Comparison of ENCODE assay signal across 13 cellular contexts in genomic region chr9:115202960-115203751, GRCh38.
A peak's percentile ranks its signal among the peaks of the same experiment; 100 is the strongest.
DNase-seq lines count a peak whose midpoint lies in the region; ATAC-seq and TF ChIP-seq lines count a peak whose summit lies in the region.
"Had no signal": no experiment of that assay in that cellular context is flagged by ENCODE, and none has a peak within 500 bp of the region (broad histone marks: within the 10 kb centered on the region; RNA-seq: fewer than 3 reads in every experiment).

No MANE protein-coding gene starts in this region.

- H3K4ac ChIP-seq in mesenchymal stem cell (ENCODE audit: low read depth in 1 of 2, low read length in 2 of 2), result no peak overlapping the region

- no peaks in the 10 kb centered on the region for H3K4me1 Mint-ChIP-seq in T-helper 17 cell
- H3K4me1 Mint-ChIP-seq: CD4-positive, CD25-positive, alpha-beta regulatory T cell had no signal

- peaks cover 59% of the 10 kb centered on the region for H3K27me3 Mint-ChIP-seq in T-helper 17 cell

- H3K79me1 ChIP-seq in mesenchymal stem cell (replicated peaks; ENCODE audit: low read length, poor library complexity, severe bottlenecking), result no peaks in the 10 kb centered on the region

- H3K27ac ChIP-seq in mesenchymal stem cell (ENCODE audit: low read length, poor library complexity, severe bottlenecking), result no peak overlapping the region
- H3K27ac ChIP-seq: body of pancreas, gastrocnemius medialis had no signal

- no peak overlapping the region for H2BK5ac ChIP-seq in mesenchymal stem cell (ENCODE audit: low read depth, low read length, poor library complexity, severe bottlenecking)

- no peaks in the 10 kb centered on the region for H3K27me3 ChIP-seq in mesenchymal stem cell (ENCODE audit: control insufficient read depth in 1 of 2, insufficient read depth in 1 of 2, low read length in 2 of 2)
- H3K27me3 ChIP-seq: body of pancreas, gastrocnemius medialis had no signal

- TF ChIP-seq CTCF in HFF-Myc (IDR thresholded peaks at IDR 0.05; ENCODE audit: low read depth, low read length, missing control alignments), result no peak

- H3K4me3 Mint-ChIP-seq in T-helper 17 cell, result no peak overlapping the region
- H3K4me3 Mint-ChIP-seq: CD4-positive, CD25-positive, alpha-beta regulatory T cell had no signal

- peak; percentile 54 for DNase-seq in AG08396 (ENCODE audit: low spot score)
- peak; percentile 97 for DNase-seq in HFF-Myc (ENCODE audit: extremely low read depth, low read depth)
- peak; percentile 72 for DNase-seq in dedifferentiated amniotic fluid mesenchymal stem cell (ENCODE audit: extremely low spot score)
- peak; percentile 93 for DNase-seq in mesenchymal stem cell
- no peak for DNase-seq in T-helper 9 cell
- DNase-seq in stimulated activated CD4-positive, alpha-beta T cell treated with anti-CD3 and anti-CD28 coated beads, Interleukin-2, amount 100 ng/mL, for 48 hours, result no peak
- DNase-seq in erythroblast (lab: John Stamatoyannopoulos, UW), result no peak
- no peak for DNase-seq in T-helper 17 cell
- DNase-seq: activated CD8-positive, alpha-beta memory T cell treated with anti-CD3 and anti-CD28 coated beads, Interleukin-2, amount 50 U/mL, for 4 hours; body of pancreas; CD4-positive, CD25-positive, alpha-beta regulatory T cell; gastrocnemius medialis; NK-92 treated with Interleukin-12 subunit alpha and Interleukin-12 subunit beta, amount 100 ng/mL, for 24 hours had no signal

- no peak overlapping the region for H4K91ac ChIP-seq in mesenchymal stem cell (ENCODE audit: low read length)

- peak overlapping the region; percentile 38 to 48 for H3K18ac ChIP-seq in mesenchymal stem cell (ENCODE audit: low read depth in 1 of 2, low read length in 2 of 2)

- no peak overlapping the region for H2BK15ac ChIP-seq in mesenchymal stem cell (ENCODE audit: low read depth, poor library complexity, severe bottlenecking)

- no peak overlapping the region for H3K4me2 ChIP-seq in mesenchymal stem cell (ENCODE audit: low read length, poor library complexity, severe bottlenecking)

- H3K4me1 ChIP-seq in mesenchymal stem cell (ENCODE audit: control insufficient read depth, insufficient read depth, low read depth, low read length), result peaks cover under 1% of the 10 kb centered on the region
- H3K4me1 ChIP-seq: body of pancreas, gastrocnemius medialis had no signal

- H3K23ac ChIP-seq in mesenchymal stem cell (ENCODE audit: low read length in 2 of 2), result no peak overlapping the region

- no peak overlapping the region for H3K14ac ChIP-seq in mesenchymal stem cell (ENCODE audit: low read length in 2 of 2)

- H2BK12ac ChIP-seq in mesenchymal stem cell (ENCODE audit: low read length in 2 of 2), result peak overlapping the region in 1 of 2 experiments; percentile 31

- WGBS in mesenchymal stem cell, result 56% methylated on average over 1 of the region's 2 CpGs

- H3K9ac ChIP-seq in mesenchymal stem cell (ENCODE audit: low read length), result peak overlapping the region; percentile 50

- H2AFZ ChIP-seq in mesenchymal stem cell (ENCODE audit: low read depth, low read length), result no peak overlapping the region

- H3K9me3 ChIP-seq in mesenchymal stem cell (ENCODE audit: control insufficient read depth, low read length) (no peaks in the 10 kb centered on the region), T-helper 17 cell (ENCODE audit: control insufficient read depth, low read length, poor library complexity, severe bottlenecking) (no peaks in the 10 kb centered on the region)
- H3K9me3 ChIP-seq: body of pancreas, gastrocnemius medialis had no signal

- TF ChIP-seq POLR2A in erythroblast (IDR thresholded peaks at IDR 0.05; ENCODE audit: low read length), result no peak

- H2BK120ac ChIP-seq in mesenchymal stem cell (ENCODE audit: low read depth, low read length), result peak overlapping the region; percentile 71

- H4K8ac ChIP-seq in mesenchymal stem cell (ENCODE audit: low read length), result no peak overlapping the region

- ATAC-seq in T-helper 17 cell, result no peak
- ATAC-seq: body of pancreas, gastrocnemius medialis had no signal

- no peak overlapping the region for H3K27ac Mint-ChIP-seq in T-helper 17 cell
- H3K27ac Mint-ChIP-seq: CD4-positive, CD25-positive, alpha-beta regulatory T cell had no signal

- peak overlapping the region; percentile 33 for H2AK5ac ChIP-seq in mesenchymal stem cell (ENCODE audit: low read length, severe bottlenecking)

- no peaks in the 10 kb centered on the region for H3K36me3 Mint-ChIP-seq in T-helper 17 cell (ENCODE audit: low read depth)

- H3K4me3 ChIP-seq in HFF-Myc (replicated peaks; ENCODE audit: low read depth, low read length) (no peak overlapping the region), mesenchymal stem cell (ENCODE audit: insufficient read depth in 1 of 2, low read depth in 1 of 2, low read length in 2 of 2) (no peak overlapping the region)
- H3K4me3 ChIP-seq: body of pancreas, gastrocnemius medialis had no signal

- H3K36me3 ChIP-seq in mesenchymal stem cell (ENCODE audit: control insufficient read depth in 1 of 2, insufficient read depth in 2 of 2, low read depth in 1 of 2, low read length in 2 of 2), result no peaks in the 10 kb centered on the region
- H3K36me3 ChIP-seq: gastrocnemius medialis had no signal

Comparison
In these comparisons a context has a peak if more than half of its experiments do, and no peak if none do; other contexts are left out.
1. DNase-seq: peak in AG08396 (single experiment), HFF-Myc (single experiment), dedifferentiated amniotic fluid mesenchymal stem cell (single experiment) and mesenchymal stem cell (single experiment); none in T-helper 9 cell (single experiment), stimulated activated CD4-positive, alpha-beta T cell treated with anti-CD3 and anti-CD28 coated beads, Interleukin-2, amount 100 ng/mL, for 48 hours (0 of 2), erythroblast (0 of 2) and T-helper 17 cell (0 of 3).